In the genomic region with DNA sequence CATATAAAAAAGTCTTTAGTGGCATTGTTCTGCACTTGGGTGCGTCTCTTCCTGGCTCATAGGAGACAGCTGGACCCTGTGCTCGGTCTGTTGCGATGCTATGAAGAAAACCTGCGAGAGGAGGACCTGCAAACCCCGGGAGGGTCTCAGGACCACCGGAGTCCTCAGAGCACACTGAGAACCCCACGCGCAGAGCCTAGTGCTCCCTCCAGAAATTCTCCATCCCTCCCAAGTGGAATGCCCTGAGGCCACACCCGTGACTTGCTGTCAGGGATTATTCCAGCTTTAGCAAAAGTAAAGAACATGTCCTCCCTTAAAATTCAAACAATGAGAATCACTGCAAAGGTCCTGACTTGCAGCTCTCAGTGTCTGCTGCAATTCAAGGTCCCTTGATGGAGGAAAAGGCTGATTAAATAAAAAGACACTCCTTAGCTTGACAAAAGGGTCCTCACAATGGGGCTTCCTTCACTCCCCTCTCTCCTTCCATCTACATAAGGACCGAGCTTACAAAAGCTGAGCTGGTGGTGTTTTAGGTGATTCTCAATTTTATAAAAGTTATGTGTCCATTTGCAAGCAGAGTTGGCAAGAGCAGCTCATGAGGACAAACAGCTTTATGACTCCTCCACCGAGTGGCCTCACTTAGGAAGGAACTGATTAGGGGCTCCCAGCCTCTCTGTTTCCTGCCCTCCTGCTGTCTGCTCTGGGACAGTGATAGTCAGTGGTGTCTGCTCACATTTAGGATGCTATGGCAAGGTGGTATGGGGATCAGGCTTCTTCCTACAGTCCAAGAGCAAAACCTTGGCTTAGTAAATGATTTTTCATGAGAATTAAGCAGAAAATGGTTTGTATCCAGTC, we compare ENCODE assay signal across 20 cellular contexts.
DNase-seq lines count a peak whose midpoint lies in the region; ATAC-seq lines count a peak whose summit lies in the region.
"Had no signal": no experiment of that assay in that cellular context is flagged by ENCODE, and none has a peak within 500 bp of the region (broad histone marks: within the 10 kb centered on the region; RNA-seq: fewer than 3 reads in every experiment).

No MANE protein-coding gene starts in this region.

- H3K36me3 Mint-ChIP-seq in T-helper 2 cell treated with Interferon-gamma antibody and Interleukin-4, amounts not matched to agents 5 μg/mL and 100 μg/mL, for 36 hours (ENCODE audit: low read depth): peaks cover 16% of the 10 kb centered on the region
- no peaks in the 10 kb centered on the region for H3K36me3 Mint-ChIP-seq in CD8-positive, alpha-beta memory T cell
- peaks cover 2% of the 10 kb centered on the region for H3K36me3 Mint-ChIP-seq in central memory CD8-positive, alpha-beta T cell (ENCODE audit: insufficient read depth)
- H3K36me3 Mint-ChIP-seq in naive thymus-derived CD8-positive, alpha-beta T cell: peaks cover 0 to 5% (median 4%) of the 10 kb centered on the region in 3 donors

- no peaks in the 10 kb centered on the region for H3K36me3 ChIP-seq in CD8-positive, alpha-beta memory T cell (ENCODE audit: insufficient read depth, low read length)
- H3K36me3 ChIP-seq: prostate gland had no signal

- no peaks in the 10 kb centered on the region for H3K9me3 ChIP-seq in CD8-positive, alpha-beta memory T cell (ENCODE audit: low read length)
- H3K9me3 ChIP-seq: prostate gland, SK-N-SH had no signal

- DNase-seq in T-helper 2 cell treated with Interferon-gamma antibody and Interleukin-4, amounts not matched to agents 5 μg/mL and 100 μg/mL, for 36 hours (ENCODE audit: low spot score): no peak
- DNase-seq in T-helper 2 cell (no peak), NCI-H1694 treated with DMSO at 0.1 percent for 48 hours (lab: John Stamatoyannopoulos, UW) (no peak), NCI-H1694 (lab: John Stamatoyannopoulos, UW) (no peak)
- DNase-seq in CD8-positive, alpha-beta memory T cell: no peak
- no peak for DNase-seq in central memory CD8-positive, alpha-beta T cell (ENCODE audit: low spot score in 2 of 2)
- DNase-seq in naive thymus-derived CD8-positive, alpha-beta T cell: peak in 1 of 10 donors; percentile 35
- DNase-seq: 8988T; activated CD8-positive, alpha-beta memory T cell treated with anti-CD3 and anti-CD28 coated beads, Interleukin-2, amount 50 U/mL, for 4 hours; central memory CD4-positive, alpha-beta T cell; DMS79; NCI-H69; PC-9; SK-N-SH had no signal

- H3K27me3 ChIP-seq in CD8-positive, alpha-beta memory T cell (ENCODE audit: insufficient read depth, low read length, poor library complexity, severe bottlenecking): no peaks in the 10 kb centered on the region

- no peaks in the 10 kb centered on the region for H3K27me3 Mint-ChIP-seq in T-helper 2 cell treated with Interferon-gamma antibody and Interleukin-4, amounts not matched to agents 5 μg/mL and 100 μg/mL, for 36 hours (ENCODE audit: low read depth)
- H3K27me3 Mint-ChIP-seq in CD8-positive, alpha-beta memory T cell: peaks cover 0 to 4% of the 10 kb centered on the region in 2 donors
- H3K27me3 Mint-ChIP-seq in central memory CD8-positive, alpha-beta T cell: no peaks in the 10 kb centered on the region
- no peaks in the 10 kb centered on the region for H3K27me3 Mint-ChIP-seq in naive thymus-derived CD8-positive, alpha-beta T cell
- H3K27me3 Mint-ChIP-seq: stimulated activated naive CD8-positive, alpha-beta T cell treated with anti-CD3 and anti-CD28 coated beads, Interleukin-15, Interleukin-2, amounts not matched to agents 100 ng/mL and 50 ng/mL, for 24 hours had no signal

- CTCF ChIA-PET in CD8-positive, alpha-beta memory T cell (lab: Charles Lee): interaction anchor here (1.1 to 2.6 kb wide), 6 partner anchors 54 to 214 kb away, joined by 3 to 8 read pairs (median 5); a partner anchor contains a TSS

- H3K4me1 ChIP-seq in CD8-positive, alpha-beta memory T cell (ENCODE audit: insufficient read depth, low read length): peaks cover 23% of the 10 kb centered on the region
- H3K4me1 ChIP-seq: prostate gland had no signal

- no peak overlapping the region for H3K4me3 Mint-ChIP-seq in T-helper 2 cell treated with Interferon-gamma antibody and Interleukin-4, amounts not matched to agents 5 μg/mL and 100 μg/mL, for 36 hours
- peak overlapping the region in 2 of 7 donors; percentile 19 to 20 for H3K4me3 Mint-ChIP-seq in CD8-positive, alpha-beta memory T cell
- no peak overlapping the region for H3K4me3 Mint-ChIP-seq in central memory CD8-positive, alpha-beta T cell
- peak overlapping the region in 2 of 10 donors; percentile 19 to 38 for H3K4me3 Mint-ChIP-seq in naive thymus-derived CD8-positive, alpha-beta T cell

- peaks cover 14% of the 10 kb centered on the region for H3K4me1 Mint-ChIP-seq in T-helper 2 cell treated with Interferon-gamma antibody and Interleukin-4, amounts not matched to agents 5 μg/mL and 100 μg/mL, for 36 hours (ENCODE audit: low read depth)
- peaks cover 27 to 31% (median 31%) of the 10 kb centered on the region in 3 donors for H3K4me1 Mint-ChIP-seq in CD8-positive, alpha-beta memory T cell
- H3K4me1 Mint-ChIP-seq in central memory CD8-positive, alpha-beta T cell: peaks cover 14% of the 10 kb centered on the region
- H3K4me1 Mint-ChIP-seq in naive thymus-derived CD8-positive, alpha-beta T cell: peaks cover 11 to 31% (median 28%) of the 10 kb centered on the region in 4 donors

- peak overlapping the region; percentile 20 for H3K27ac Mint-ChIP-seq in T-helper 2 cell treated with Interferon-gamma antibody and Interleukin-4, amounts not matched to agents 5 μg/mL and 100 μg/mL, for 36 hours
- H3K27ac Mint-ChIP-seq in CD8-positive, alpha-beta memory T cell: peak overlapping the region; percentile 50 to 90 (median 84)
- H3K27ac Mint-ChIP-seq in central memory CD8-positive, alpha-beta T cell (ENCODE audit: low read depth): peak overlapping the region; percentile 89
- peak overlapping the region in 9 of 10 donors; percentile 55 to 86 (median 82) for H3K27ac Mint-ChIP-seq in naive thymus-derived CD8-positive, alpha-beta T cell

- peaks cover 13% of the 10 kb centered on the region for H3K9me3 Mint-ChIP-seq in T-helper 2 cell treated with Interferon-gamma antibody and Interleukin-4, amounts not matched to agents 5 μg/mL and 100 μg/mL, for 36 hours
- H3K9me3 Mint-ChIP-seq in CD8-positive, alpha-beta memory T cell: no peaks in the 10 kb centered on the region
- H3K9me3 Mint-ChIP-seq in central memory CD8-positive, alpha-beta T cell: no peaks in the 10 kb centered on the region
- peaks cover 0 to 6% (median 0%) of the 10 kb centered on the region in 9 donors for H3K9me3 Mint-ChIP-seq in naive thymus-derived CD8-positive, alpha-beta T cell

- no peak for ATAC-seq in central memory CD8-positive, alpha-beta T cell (replicated peaks; ENCODE audit: extremely low read depth, poor library complexity, severe bottlenecking)
- ATAC-seq in naive thymus-derived CD8-positive, alpha-beta T cell: no peak
- no peak for ATAC-seq in HG03175 (IDR thresholded peaks at IDR 0.05; ENCODE audit: unreplicated experiment)
- ATAC-seq: K562 had no signal

- no peak overlapping the region for H3K27ac ChIP-seq in CD8-positive, alpha-beta memory T cell (ENCODE audit: low read depth, low read length)
- H3K27ac ChIP-seq: C4-2B, PC-9, prostate gland, VCaP had no signal

- POLR2A ChIA-PET in CD8-positive, alpha-beta memory T cell (lab: Charles Lee): interaction anchor here (0.6 to 0.9 kb wide), 3 partner anchors 23 to 90 kb away, joined by 3 to 4 read pairs (median 3); no protein-coding TSS in a partner anchor
- POLR2A ChIA-PET in naive thymus-derived CD8-positive, alpha-beta T cell (lab: Charles Lee): interaction anchor here (1.0 to 3.8 kb wide), 8 partner anchors 12 to 467 kb away, joined by 4 to 19 read pairs (median 8); a partner anchor contains a TSS

- no peak overlapping the region for H3K4me3 ChIP-seq in CD8-positive, alpha-beta memory T cell (ENCODE audit: low read length)
- H3K4me3 ChIP-seq: K562, PC-9, prostate gland had no signal

Comparison
In these comparisons a context has a peak if more than half of its experiments do, and no peak if none do; other contexts are left out.
1. H3K27ac Mint-ChIP-seq: peak in every context shown above with its lines; median percentile 89 in central memory CD8-positive, alpha-beta T cell; 84 in CD8-positive, alpha-beta memory T cell; 82 in naive thymus-derived CD8-positive, alpha-beta T cell; 20 in T-helper 2 cell treated with Interferon-gamma antibody and Interleukin-4, amounts not matched to agents 5 μg/mL and 100 μg/mL, for 36 hours.